Comparison of ENCODE assay signal across 24 cellular contexts in the genomic region with DNA sequence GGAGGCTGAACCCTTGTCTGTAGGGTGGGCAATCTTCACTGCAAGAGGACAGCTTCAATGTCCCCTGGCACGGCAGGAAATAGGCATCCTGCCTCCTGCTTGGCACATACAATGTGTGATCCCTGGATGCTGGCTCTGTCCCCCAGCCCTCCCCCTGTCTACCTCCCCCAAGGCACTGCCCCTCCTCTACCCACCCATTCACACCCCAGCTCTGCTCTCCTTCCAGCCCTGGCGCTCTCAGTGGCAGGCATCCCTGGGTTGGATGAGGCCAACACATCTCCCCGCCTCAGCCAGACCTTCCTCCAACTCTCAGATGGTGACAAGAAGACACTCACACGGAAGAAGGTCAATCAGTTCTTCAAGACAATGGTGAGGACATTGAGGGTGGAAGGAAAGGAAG. TPM values are rescaled to one million over a fixed set of nuclear protein-coding genes. Genes with fewer than 3 reads are reported as not detected.
"Had no signal": no experiment of that assay in that cellular context is flagged by ENCODE, and none has a peak within 500 bp of the region (broad histone marks: within the 10 kb centered on the region; RNA-seq: fewer than 3 reads in every experiment).

No MANE protein-coding gene starts in this region.

- H3K27ac ChIP-seq: HL-60, KMS-11, SJSA1, SK-N-MC had no signal

- H3K27me3 Mint-ChIP-seq: IgD-negative memory B cell had no signal

- H3K4me3 ChIP-seq: K562, SJSA1, SK-N-MC had no signal

- H3K4me1 Mint-ChIP-seq: IgD-negative memory B cell had no signal

- DNase-seq: Kasumi-1, MM.1S, NCI-H1092 treated with DMSO at 0.1 percent for 48 hours, NCI-H1436, NCI-H187, NCI-H2029, NCI-H2081 treated with DMSO at 0.1 percent for 48 hours, NCI-H2171, NCI-H226, NCI-H446, NCI-H510A, NCI-H524 treated with DMSO at 0.1 percent for 48 hours, NCI-H69, NCI-H774, Right ventricle myocardium superior, RPMI8226, SIG-M5 had no signal

- H3K4me3 Mint-ChIP-seq: IgD-negative memory B cell had no signal

- H3K9me3 Mint-ChIP-seq: IgD-negative memory B cell had no signal

- ATAC-seq: K562 had no signal

RNA-seq across cellular contexts. Expression of a gene that starts 24.1 kb away (rescaled TPM):
- total RNA-seq: K562, M059J, Right ventricle myocardium superior, SJSA1 had no signal
